ENCODE assay signal across 8 cellular contexts in genomic region chr5:124651663-124652513, GRCh38.
DNase-seq lines count a peak whose midpoint lies in the region; ATAC-seq and TF ChIP-seq lines count a peak whose summit lies in the region.

No MANE protein-coding gene starts in this region.

- H3K4me3 ChIP-seq in WI38 (ENCODE audit: low read depth, low read length) = peak overlapping the region; percentile 66
- peak overlapping the region; percentile 55 to 65 (median 62) for H3K4me3 ChIP-seq in esophagus muscularis mucosa
- H3K4me3 ChIP-seq in mucosa of descending colon = peak overlapping the region; percentile 6
- H3K4me3 ChIP-seq in thoracic aorta = peak overlapping the region; percentile 72

- no peaks in the 10 kb centered on the region for H3K27me3 ChIP-seq in esophagus muscularis mucosa
- H3K27me3 ChIP-seq in thoracic aorta (replicated peaks; ENCODE audit: insufficient read depth) = no peaks in the 10 kb centered on the region

- 4% methylated on average over 30 of the region's 54 CpGs for WGBS in esophagus muscularis mucosa

- H3K9me3 ChIP-seq in esophagus muscularis mucosa (no peaks in the 10 kb centered on the region), mucosa of descending colon (no peaks in the 10 kb centered on the region), thoracic aorta (no peaks in the 10 kb centered on the region)

- peaks cover 0 to 14% (median 12%) of the 10 kb centered on the region in 4 donors for H3K36me3 ChIP-seq in esophagus muscularis mucosa
- H3K36me3 ChIP-seq in mucosa of descending colon (ENCODE audit: low read depth) = no peaks in the 10 kb centered on the region
- H3K36me3 ChIP-seq in thoracic aorta = no peaks in the 10 kb centered on the region

- no peak for TF ChIP-seq EP300 in esophagus muscularis mucosa (IDR thresholded peaks at IDR 0.05)

- H3K4me1 ChIP-seq in esophagus muscularis mucosa = peaks cover 61 to 92% (median 88%) of the 10 kb centered on the region in 4 donors
- peaks cover 52% of the 10 kb centered on the region for H3K4me1 ChIP-seq in mucosa of descending colon (ENCODE audit: low read depth)
- peaks cover 15 to 39% of the 10 kb centered on the region in 2 donors for H3K4me1 ChIP-seq in thoracic aorta (ENCODE audit: control insufficient read depth in 1 of 2, low read depth in 2 of 2)

- intact Hi-C loops in esophagus muscularis mucosa (cut with DNase I) (loop anchor here (2.0 kb wide), 1 partner anchor 93 kb away; no protein-coding TSS in a partner anchor), mucosa of descending colon (cut with DNase I, micrococcal nuclease) (loop anchor here in 1 of 2 donors (10.0 kb wide), 1 partner anchor 93 kb away; the partner anchor contains the start of gene ZNF608)

- no peak for TF ChIP-seq CTCF in WI38 (IDR thresholded peaks at IDR 0.05; ENCODE audit: low read depth, low read length)
- no peak for TF ChIP-seq CTCF in esophagus muscularis mucosa (IDR thresholded peaks at IDR 0.05)
- no peak for TF ChIP-seq CTCF in mucosa of descending colon (IDR thresholded peaks at IDR 0.05)
- no peak for TF ChIP-seq CTCF in thoracic aorta (IDR thresholded peaks at IDR 0.05)

- DNase-seq in activated T-cell treated with anti-CD3 and anti-CD28 coated beads for 24 hours (ENCODE audit: low read depth) (peak; percentile 7), activated T-cell treated with anti-CD3 and anti-CD28 coated beads for 4 hours (no peak), NCI-H2029 treated with DMSO at 0.1 percent for 48 hours (lab: John Stamatoyannopoulos, UW) (peak; percentile 68), esophagus muscularis mucosa (ENCODE audit: extremely low spot score) (peak; percentile 92), mucosa of descending colon (peak; percentile 84 to 90 (median 90)), thoracic aorta (ENCODE audit: low spot score) (no peak)

- H3K27ac ChIP-seq in esophagus muscularis mucosa (replicated peaks in 1 of 4) (peak overlapping the region; percentile 74 to 84 (median 79)), thoracic aorta (peak overlapping the region in 1 of 2 donors; percentile 1)

- ATAC-seq in HG02623 (IDR thresholded peaks at IDR 0.05; ENCODE audit: unreplicated experiment) = peak; percentile 30
- ATAC-seq in mucosa of descending colon = peak; percentile 72
- ATAC-seq in thoracic aorta (ENCODE audit: insufficient number of reproducible peaks, low FRiP score, low read depth) = no peak

- TF ChIP-seq POLR2A in esophagus muscularis mucosa (IDR thresholded peaks at IDR 0.05; ENCODE audit: low read depth) = no peak

Comparison
In these comparisons a context has a peak if more than half of its experiments do, and no peak if none do; other contexts are left out.
1. DNase-seq: peak in activated T-cell treated with anti-CD3 and anti-CD28 coated beads for 24 hours (single experiment), NCI-H2029 treated with DMSO at 0.1 percent for 48 hours (single experiment), esophagus muscularis mucosa (single experiment) and mucosa of descending colon (3 of 3); none in activated T-cell treated with anti-CD3 and anti-CD28 coated beads for 4 hours (single experiment) and thoracic aorta (single experiment).
2. H3K4me3 ChIP-seq: peak in every context shown above with its lines; median percentile 72 in thoracic aorta; 66 in WI38; 62 in esophagus muscularis mucosa; 6 in mucosa of descending colon.